In the genomic region with DNA sequence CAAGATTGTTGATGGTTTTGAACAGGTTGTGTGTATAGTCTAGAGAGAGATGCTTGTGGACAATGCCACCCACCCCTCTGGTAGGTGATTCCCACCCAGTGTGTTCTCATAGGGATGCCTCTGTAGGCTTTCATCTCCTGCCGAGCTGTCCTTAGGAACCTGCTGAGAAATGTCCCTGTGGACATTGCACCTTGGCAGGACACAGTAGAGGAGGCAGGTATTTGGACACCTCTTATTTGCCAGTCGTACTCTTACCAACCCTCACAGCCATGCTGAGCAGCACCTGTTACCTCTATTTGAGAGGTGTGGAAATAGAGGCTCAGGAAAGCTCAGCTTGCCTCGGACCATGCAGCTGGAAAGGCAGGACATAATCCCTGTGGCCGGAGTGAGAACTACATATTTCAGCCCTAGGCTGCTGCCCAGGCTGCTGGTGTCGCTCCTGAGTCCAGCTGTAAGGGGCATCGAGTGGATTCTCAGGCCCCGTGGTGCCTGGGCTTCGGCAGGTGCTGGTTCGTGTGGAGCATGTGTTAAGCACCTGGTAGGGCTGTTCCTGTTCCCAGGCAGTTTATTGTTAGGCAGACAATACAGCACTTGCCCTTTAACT, we compare ENCODE assay signal across 11 cellular contexts. TPM values are rescaled to one million over a fixed set of nuclear protein-coding genes. Genes with fewer than 3 reads are reported as not detected.
A peak's percentile ranks its signal among the peaks of the same experiment; 100 is the strongest.
DNase-seq lines count a peak whose midpoint lies in the region; TF ChIP-seq lines count a peak whose summit lies in the region.
"Had no signal": no experiment of that assay in that cellular context is flagged by ENCODE, and none has a peak within 500 bp of the region (broad histone marks: within the 10 kb centered on the region; RNA-seq: fewer than 3 reads in every experiment).

No MANE protein-coding gene starts in this region.

- no peak overlapping the region for H3K27ac Mint-ChIP-seq in CD14-positive monocyte
- H3K27ac Mint-ChIP-seq: activated naive CD8-positive, alpha-beta T cell treated with anti-CD3 and anti-CD28 coated beads, Interleukin-2, amount 50 U/mL, for 24 hours; stimulated activated naive CD8-positive, alpha-beta T cell treated with anti-CD3 and anti-CD28 coated beads, Interleukin-15, amount 100 ng/mL, for 72 hours had no signal

- TF ChIP-seq CTCF in GM12872 (IDR thresholded peaks at IDR 0.05; ENCODE audit: insufficient read depth, low read depth, low read length) (peak; percentile 36; the same call in 1 of the 3 replicates), OCI-LY7 (conservative IDR thresholded peaks at IDR 0.05; ENCODE audit: low read length) (no peak), fibroblast of villous mesenchyme (IDR thresholded peaks at IDR 0.05; ENCODE audit: insufficient read depth, low read depth, low read length) (peak; percentile 16), retinal pigment epithelial cell (conservative IDR thresholded peaks at IDR 0.05; ENCODE audit: low read depth, low read length) (peak; percentile 16), CD14-positive monocyte (IDR thresholded peaks at IDR 0.05) (no peak), ovary (IDR thresholded peaks at IDR 0.05) (no peak)

- no peaks in the 10 kb centered on the region for H3K9me2 ChIP-seq in OCI-LY7 (ENCODE audit: insufficient read depth, low read length)

- H3K27me3 ChIP-seq in ovary: no peaks in the 10 kb centered on the region

- DNase-seq in OCI-LY7 (ENCODE audit: low spot score) (no peak), fibroblast of villous mesenchyme (ENCODE audit: low read depth) (no peak), retinal pigment epithelial cell (ENCODE audit: low read depth) (no peak), CD14-positive monocyte (ENCODE audit: low spot score) (no peak), cerebellar cortex (ENCODE audit: low spot score) (no peak), ovary (no peak), DMS153 treated with DMSO at 0.1 percent for 48 hours (lab: John Stamatoyannopoulos, UW; ENCODE audit: unreplicated experiment) (no peak)
- DNase-seq: activated naive CD8-positive, alpha-beta T cell treated with anti-CD3 and anti-CD28 coated beads, Interleukin-2, amount 50 U/mL, for 24 hours; stimulated activated naive CD8-positive, alpha-beta T cell treated with anti-CD3 and anti-CD28 coated beads, Interleukin-15, amount 100 ng/mL, for 72 hours had no signal

- H3K9me3 Mint-ChIP-seq in CD14-positive monocyte: no peaks in the 10 kb centered on the region
- H3K9me3 Mint-ChIP-seq: activated naive CD8-positive, alpha-beta T cell treated with anti-CD3 and anti-CD28 coated beads, Interleukin-2, amount 50 U/mL, for 24 hours; neural crest cell; stimulated activated naive CD8-positive, alpha-beta T cell treated with anti-CD3 and anti-CD28 coated beads, Interleukin-15, amount 100 ng/mL, for 72 hours had no signal

- intact Hi-C loops in OCI-LY7 (cut with micrococcal nuclease; ENCODE audit: unreplicated experiment): loop anchor here (2.0 kb wide), 1 partner anchor 34 kb away; no protein-coding TSS in a partner anchor
- intact Hi-C loops in CD14-positive monocyte (cut with micrococcal nuclease): no loop called here
- intact Hi-C loops in ovary (cut with DNase I): no loop called here

- H3K4me2 ChIP-seq in OCI-LY7 (ENCODE audit: low read length): peak overlapping the region; percentile 55

- no peak overlapping the region for H2AFZ ChIP-seq in OCI-LY7 (ENCODE audit: low read length)

- CTCF ChIA-PET in OCI-LY7 (lab: Charles Lee; ENCODE audit: unreplicated experiment): interaction anchor here (0.6 kb wide), 1 partner anchor 26 kb away, joined by 3 read pairs; no protein-coding TSS in a partner anchor

- no TSS peak for BruUV-seq in OCI-LY7 (replicated peaks; lab: Mats Ljungman, UMichigan)

- H4K20me1 ChIP-seq in OCI-LY7 (ENCODE audit: insufficient read depth, low read length): no peaks in the 10 kb centered on the region

- WGBS in ovary, 3 donors: 78 to 90% (median 88%) methylated on average over 9 of the region's 9 CpGs

- no peaks in the 10 kb centered on the region for H3K36me3 Mint-ChIP-seq in CD14-positive monocyte

- peaks cover 22% of the 10 kb centered on the region for H3K4me1 Mint-ChIP-seq in CD14-positive monocyte

- H3K36me3 ChIP-seq in OCI-LY7 (ENCODE audit: insufficient read depth, low read length): no peaks in the 10 kb centered on the region
- H3K36me3 ChIP-seq in ovary: no peaks in the 10 kb centered on the region

- H3K27ac ChIP-seq in OCI-LY7 (ENCODE audit: low read depth, low read length, poor library complexity, severe bottlenecking) (peak overlapping the region; percentile 27), ovary (no peak overlapping the region)

- H3K27me3 Mint-ChIP-seq in CD14-positive monocyte (ENCODE audit: low read depth in 3 of 3): peaks cover 31 to 51% (median 43%) of the 10 kb centered on the region in 3 donors

- peaks cover 6% of the 10 kb centered on the region; the same call in 1 of the 2 replicates for H3K79me2 ChIP-seq in OCI-LY7 (ENCODE audit: insufficient read depth, low read depth, low read length)

- no peak for TF ChIP-seq POLR2A in ovary (IDR thresholded peaks at IDR 0.05)

- peak overlapping the region in 1 of 2 donors; percentile 62 for H3K4me3 Mint-ChIP-seq in CD14-positive monocyte
- H3K4me3 Mint-ChIP-seq: activated naive CD8-positive, alpha-beta T cell treated with anti-CD3 and anti-CD28 coated beads, Interleukin-2, amount 50 U/mL, for 24 hours; neural crest cell; stimulated activated naive CD8-positive, alpha-beta T cell treated with anti-CD3 and anti-CD28 coated beads, Interleukin-15, amount 100 ng/mL, for 72 hours had no signal

- no peaks in the 10 kb centered on the region for H3K9me3 ChIP-seq in OCI-LY7 (ENCODE audit: low read length)
- no peaks in the 10 kb centered on the region for H3K9me3 ChIP-seq in ovary

- no peak for TF ChIP-seq EP300 in ovary (IDR thresholded peaks at IDR 0.05)

- POLR2A ChIA-PET in OCI-LY7 (lab: Charles Lee): interaction anchor here (0.5 to 0.9 kb wide), 2 partner anchors 15 to 19 kb away, joined by 3 to 4 read pairs; no protein-coding TSS in a partner anchor

- H3K4me3 ChIP-seq in OCI-LY7 (ENCODE audit: low read depth, low read length, poor library complexity, severe bottlenecking): peak overlapping the region; percentile 10
- H3K4me3 ChIP-seq in fibroblast of villous mesenchyme (ENCODE audit: low read depth, low read length): no peak overlapping the region
- H3K4me3 ChIP-seq in retinal pigment epithelial cell (ENCODE audit: low read length): no peak overlapping the region
- no peak overlapping the region for H3K4me3 ChIP-seq in ovary

- H3K4me1 ChIP-seq in OCI-LY7 (ENCODE audit: insufficient read depth, low read length, poor library complexity, severe bottlenecking) (peaks cover 49% of the 10 kb centered on the region), ovary (ENCODE audit: insufficient read depth) (peaks cover 4% of the 10 kb centered on the region)

RNA-seq across cellular contexts. Expression of a gene that starts 33.3 kb away (rescaled TPM):
- total RNA-seq in OCI-LY7 (2014; rRNA removed; shearing (Covaris generic)): 20.1 and 28.8 TPM in 2 replicates
- total RNA-seq in OCI-LY7 (2022) (20.4 and 25.0 TPM in 2 replicates), fibroblast of villous mesenchyme (25.4 and 30.2 TPM in 2 replicates), ovary (10 to 100 TPM; 30.0 to 68.9 (median 52.7) TPM)
- polyA plus RNA-seq in CD14-positive monocyte (not detected), ovary (10 to 100 TPM; 21.6 to 54.8 TPM)

Comparison
In these comparisons a context has a peak if more than half of its experiments do, and no peak if none do; other contexts are left out.
1. CTCF ChIP-seq: peak in GM12872 (single experiment), fibroblast of villous mesenchyme (single experiment) and retinal pigment epithelial cell (single experiment); none in OCI-LY7 (single experiment), CD14-positive monocyte (single experiment) and ovary (0 of 3).